In the genomic region with DNA sequence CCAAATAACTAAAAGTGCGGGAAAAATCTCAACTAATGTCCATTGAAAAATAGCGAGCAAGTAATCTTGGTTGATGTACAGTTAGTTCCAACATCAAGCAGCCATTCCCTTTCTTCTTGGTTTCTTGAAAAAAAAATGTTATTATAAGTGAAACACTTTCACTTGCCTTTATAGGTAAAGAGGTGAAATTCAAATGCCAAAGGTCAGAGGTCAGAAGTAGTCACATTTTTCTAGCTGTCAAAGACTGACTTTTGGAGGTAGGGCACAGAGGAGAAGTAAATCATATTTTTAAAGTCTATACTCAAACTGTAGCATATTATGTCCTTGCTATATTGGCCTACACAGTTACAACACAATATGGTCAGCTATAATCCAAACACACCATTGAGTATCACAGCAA, we compare ENCODE assay signal across 28 cellular contexts.
"Had no signal": no experiment of that assay in that cellular context is flagged by ENCODE, and none has a peak within 500 bp of the region (broad histone marks: within the 10 kb centered on the region; RNA-seq: fewer than 3 reads in every experiment).

No MANE protein-coding gene starts in this region.

- H3K27ac ChIP-seq: hepatocyte, left ventricle myocardium inferior, lower lobe of right lung, neural progenitor cell, neutrophil, parathyroid adenoma, right atrium auricular region, skin epidermis, suprapubic skin, thoracic aorta, tibial artery, upper lobe of right lung had no signal

- H3K4me3 Mint-ChIP-seq: mesothelial cell of epicardium; naive B cell; natural killer cell; nephron progenitor cell; neural progenitor cell; stimulated activated naive B cell treated with anti-CD40 and anti-IgM and Interleukin-4, amounts not matched to agents 10 μg/mL and 1 μg/mL and 100 μg/mL, for 72 hours; stimulated activated naive CD8-positive, alpha-beta T cell treated with anti-CD3 and anti-CD28 coated beads, Interleukin-15, Interleukin-2, amounts not matched to agents 100 ng/mL and 50 ng/mL, for 24 hours had no signal

- H3K9me3 Mint-ChIP-seq: mesothelial cell of epicardium; naive B cell; natural killer cell; nephron progenitor cell; neural progenitor cell; stimulated activated naive CD8-positive, alpha-beta T cell treated with anti-CD3 and anti-CD28 coated beads, Interleukin-15, Interleukin-2, amounts not matched to agents 100 ng/mL and 50 ng/mL, for 24 hours had no signal

- H3K9ac ChIP-seq: neural progenitor cell, parathyroid adenoma had no signal

- H3K4me2 ChIP-seq: hepatocyte, neural progenitor cell had no signal

- H3K27ac Mint-ChIP-seq: mesothelial cell of epicardium; natural killer cell; nephron progenitor cell; neural progenitor cell; stimulated activated naive B cell treated with anti-CD40 and anti-IgM and Interleukin-4, amounts not matched to agents 10 μg/mL and 1 μg/mL and 100 μg/mL, for 72 hours; stimulated activated naive CD8-positive, alpha-beta T cell treated with anti-CD3 and anti-CD28 coated beads, Interleukin-15, Interleukin-2, amounts not matched to agents 100 ng/mL and 50 ng/mL, for 24 hours had no signal

- H2AFZ ChIP-seq: hepatocyte, neural progenitor cell, parathyroid adenoma had no signal

- H3K27me3 ChIP-seq: hepatocyte, neural progenitor cell, neutrophil, right atrium auricular region, suprapubic skin, tibial artery, upper lobe of right lung had no signal

- H3K4me1 Mint-ChIP-seq: mesothelial cell of epicardium, neural progenitor cell had no signal

- H3K27me3 Mint-ChIP-seq: naive B cell; stimulated activated naive B cell treated with anti-CD40 and anti-IgM and Interleukin-4, amounts not matched to agents 10 μg/mL and 1 μg/mL and 100 μg/mL, for 72 hours; stimulated activated naive CD8-positive, alpha-beta T cell treated with anti-CD3 and anti-CD28 coated beads, Interleukin-15, Interleukin-2, amounts not matched to agents 100 ng/mL and 50 ng/mL, for 24 hours had no signal

- H3K36me3 ChIP-seq: left ventricle myocardium inferior, lower lobe of right lung, neural progenitor cell, right atrium auricular region, suprapubic skin, thoracic aorta, upper lobe of right lung had no signal

- DNase-seq: islet precursor cell; left ventricle myocardium inferior; lower lobe of right lung; mammary epithelial cell; mesendoderm; naive B cell; natural killer cell; nephron progenitor cell; occipital lobe; stimulated activated CD4-positive, alpha-beta T cell treated with anti-CD3 and anti-CD28 coated beads, Interleukin-12 subunit alpha, Interleukin-12 subunit beta, amount 100 ng/mL, for 4 hours; stimulated activated CD4-positive, alpha-beta T cell treated with anti-CD3 and anti-CD28 coated beads, Interleukin-15, amount 100 ng/mL, for 24 hours; stimulated activated CD4-positive, alpha-beta T cell treated with anti-CD3 and anti-CD28 coated beads, Interleukin-2, amount 100 ng/mL, for 24 hours; stimulated activated CD4-positive, alpha-beta T cell treated with anti-CD3 and anti-CD28 coated beads, Interleukin-4, amount 100 ng/mL, for 1 hour; stimulated activated naive B cell treated with anti-CD40 and anti-IgM and Interleukin-4, amounts not matched to agents 10 μg/mL and 1 μg/mL and 100 μg/mL, for 72 hours; tibial artery; upper lobe of right lung had no signal

- H3K4me1 ChIP-seq: neural progenitor cell, parathyroid adenoma, suprapubic skin, tibial artery had no signal

- H3K4me3 ChIP-seq: hepatocyte, left ventricle myocardium inferior, lower lobe of right lung, neural progenitor cell, right atrium auricular region, skin epidermis, suprapubic skin, thoracic aorta, tibial artery, upper lobe of right lung had no signal

- FAIRE-seq: urothelium cell line had no signal

- ATAC-seq: lower lobe of right lung; natural killer cell; sciatic nerve; stimulated activated naive B cell treated with anti-CD40 and anti-IgM and Interleukin-4, amounts not matched to agents 10 μg/mL and 1 μg/mL and 100 μg/mL, for 72 hours; upper lobe of right lung had no signal

- H3K9me3 ChIP-seq: left ventricle myocardium inferior, lower lobe of right lung, neutrophil, right atrium auricular region, suprapubic skin, thoracic aorta, tibial artery, upper lobe of right lung had no signal

- H3K36me3 Mint-ChIP-seq: natural killer cell had no signal
